ENCODE assay signal across 17 cellular contexts in the genomic region with DNA sequence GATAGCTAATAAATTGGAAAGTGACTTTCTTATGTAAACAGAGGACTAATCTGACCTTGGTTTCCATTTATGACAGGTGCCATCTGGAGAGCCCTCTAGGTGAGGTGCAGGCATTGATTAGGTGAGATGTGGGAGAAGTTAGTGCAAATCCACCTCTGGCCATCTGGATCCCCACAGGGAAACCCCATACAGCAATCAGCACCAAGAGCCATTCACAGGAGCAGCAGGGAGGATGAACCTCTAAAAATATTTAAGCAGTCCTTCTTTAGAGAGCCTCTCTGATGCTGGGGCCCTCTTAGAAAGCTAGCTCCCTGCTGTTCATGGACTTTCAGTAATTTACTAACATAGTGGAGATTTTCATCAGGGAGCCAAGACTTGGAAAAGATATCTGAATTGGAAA.
DNase-seq lines count a peak whose midpoint lies in the region; ATAC-seq and TF ChIP-seq lines count a peak whose summit lies in the region.
"Had no signal": no experiment of that assay in that cellular context is flagged by ENCODE, and none has a peak within 500 bp of the region (broad histone marks: within the 10 kb centered on the region; RNA-seq: fewer than 3 reads in every experiment).

No MANE protein-coding gene starts in this region.

- DNase-seq in H7 (peak; percentile 35), NCI-H524 (lab: John Stamatoyannopoulos, UW) (peak; percentile 80 to 92), islet precursor cell (peak; percentile 7), dedifferentiated amniotic fluid mesenchymal stem cell (ENCODE audit: extremely low spot score) (no peak), NCI-H1092 treated with DMSO at 0.1 percent for 48 hours (lab: John Stamatoyannopoulos, UW) (no peak), ecto neural progenitor cell (ENCODE audit: low spot score) (no peak)
- DNase-seq: C1 segment of cervical spinal cord; Calu3; CD4-positive, alpha-beta T cell; DMS 273 treated with DMSO at 0.1 percent for 48 hours; DMS79; GM23248 had no signal

- ATAC-seq in HG03439 (IDR thresholded peaks at IDR 0.05; ENCODE audit: unreplicated experiment), result no peak
- ATAC-seq: GM12878 had no signal

- H3K36me3 ChIP-seq in H7 (replicated peaks; ENCODE audit: control insufficient read depth, insufficient read depth, low read length), result no peaks in the 10 kb centered on the region
- H3K36me3 ChIP-seq: HAP-1 had no signal

- H3K27me3 ChIP-seq in H7 (ENCODE audit: control insufficient read depth, insufficient read depth, low read length), result no peaks in the 10 kb centered on the region

- H3K27ac ChIP-seq in VCaP, result peak overlapping the region; percentile 97; the same call in 1 of the 2 replicates
- H3K27ac ChIP-seq: GM23248, HL-60 had no signal

- no peak for TF ChIP-seq CTCF in VCaP (conservative IDR thresholded peaks at IDR 0.05)

- no peak overlapping the region for H3K4me3 ChIP-seq in H7 (ENCODE audit: insufficient read depth, low read depth, low read length)
- H3K4me3 ChIP-seq: GM12878, GM23248, HAP-1 had no signal

Comparison
In these comparisons a context has a peak if more than half of its experiments do, and no peak if none do; other contexts are left out.
1. DNase-seq: peak in H7 (single experiment), NCI-H524 (2 of 2) and islet precursor cell (single experiment); none in dedifferentiated amniotic fluid mesenchymal stem cell (single experiment), NCI-H1092 treated with DMSO at 0.1 percent for 48 hours (single experiment) and ecto neural progenitor cell (single experiment).